ENCODE assay signal across 16 cellular contexts in the genomic region with DNA sequence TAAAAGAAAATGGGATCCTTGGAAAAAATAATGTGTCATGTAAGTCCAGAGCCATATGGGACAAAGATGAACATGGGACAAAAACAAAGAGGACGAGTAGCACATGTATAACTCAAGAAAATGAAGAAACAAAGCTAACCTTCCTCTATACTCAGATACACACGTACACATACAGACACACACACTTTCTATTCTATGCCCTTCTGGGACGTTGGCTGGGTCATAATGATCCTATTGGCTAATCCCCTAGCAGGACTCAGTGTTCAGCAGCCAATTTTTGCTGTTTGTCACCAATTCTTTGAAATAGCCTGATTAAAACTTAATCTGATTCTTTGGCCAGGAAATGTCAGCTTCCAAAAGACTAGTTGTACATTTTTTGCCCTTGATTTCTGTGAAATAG.
"Had no signal": no experiment of that assay in that cellular context is flagged by ENCODE, and none has a peak within 500 bp of the region (broad histone marks: within the 10 kb centered on the region; RNA-seq: fewer than 3 reads in every experiment).

No MANE protein-coding gene starts in this region.

- H3K36me3 ChIP-seq: heart left ventricle, left lung, neural progenitor cell, transverse colon had no signal

- H3K79me2 ChIP-seq: parathyroid adenoma had no signal

- H3K4me2 ChIP-seq: neural progenitor cell had no signal

- H2AFZ ChIP-seq: neural progenitor cell, parathyroid adenoma had no signal

- H3K9me3 ChIP-seq: transverse colon had no signal

- H3K4me1 ChIP-seq: heart left ventricle, left lung, neural progenitor cell, parathyroid adenoma, transverse colon had no signal

- H3K27me3 ChIP-seq: heart left ventricle, left lung, neural progenitor cell, transverse colon had no signal

- DNase-seq: activated CD4-positive, alpha-beta T cell treated with anti-CD3 and anti-CD28 coated beads for 48 hours; activated CD8-positive, alpha-beta memory T cell treated with anti-CD3 and anti-CD28 coated beads, Interleukin-2, amount 50 U/mL, for 48 hours; activated CD8-positive, alpha-beta T cell treated with anti-CD3 and anti-CD28 coated beads, Interleukin-2, amount 10 ng/mL, durations not matched to agents 7 days and 5 days; activated naive CD4-positive, alpha-beta T cell; dermis blood vessel endothelial cell; heart left ventricle; left lung; retina; transverse colon had no signal

- H3K4me3 ChIP-seq: heart left ventricle, left lung, neural progenitor cell, skin epidermis, transverse colon had no signal

- H3K27me3 Mint-ChIP-seq: central memory CD8-positive, alpha-beta T cell had no signal

- H3K27ac Mint-ChIP-seq: activated CD8-positive, alpha-beta T cell treated with anti-CD3 and anti-CD28 coated beads, Interleukin-2, amount 10 ng/mL, durations not matched to agents 7 days and 5 days; activated T-helper 1 cell treated with anti-CD3 and anti-CD28 coated beads, Interleukin-12 subunit alpha, Interleukin-12 subunit beta, Interleukin-2, Interleukin-4 antibody, amounts not matched to agents 30 ng/mL and 10 ng/mL and 1 ng/mL, durations not matched to agents 14 hours and 24 hours and 36 hours; neural progenitor cell; WTC11 had no signal

- H3K27ac ChIP-seq: heart left ventricle, left lung, neural progenitor cell, parathyroid adenoma, skin epidermis, transverse colon had no signal

- H3K4me3 Mint-ChIP-seq: activated CD8-positive, alpha-beta T cell treated with anti-CD3 and anti-CD28 coated beads, Interleukin-2, amount 10 ng/mL, durations not matched to agents 7 days and 5 days; activated T-helper 1 cell treated with anti-CD3 and anti-CD28 coated beads, Interleukin-12 subunit alpha, Interleukin-12 subunit beta, Interleukin-2, Interleukin-4 antibody, amounts not matched to agents 30 ng/mL and 10 ng/mL and 1 ng/mL, durations not matched to agents 14 hours and 24 hours and 36 hours; central memory CD8-positive, alpha-beta T cell; neural progenitor cell; WTC11 had no signal

- H3K9ac ChIP-seq: neural progenitor cell, parathyroid adenoma had no signal

- ATAC-seq: activated CD8-positive, alpha-beta T cell treated with anti-CD3 and anti-CD28 coated beads, Interleukin-2, amount 10 ng/mL, durations not matched to agents 7 days and 5 days; esophagus mucosa; heart left ventricle; left lung; WTC11 had no signal

- H3K4me1 Mint-ChIP-seq: central memory CD8-positive, alpha-beta T cell; neural progenitor cell; WTC11 had no signal
